Comparison of ENCODE assay signal across 2 cellular contexts in genomic region chr7:106765727-106766355, GRCh38.
TF ChIP-seq lines count a peak whose summit lies in the region.

No MANE protein-coding gene starts in this region.

TF ChIP-seq in SK-N-SH treated with all-trans-retinoic acid at 6 μM for 48 hours, 23 proteins besides CTCF, POLR2A, EP300 and RAD21 (continued from another document):
- TF ChIP-seq CREB5 (CRISPR knock-in tag; IDR thresholded peaks at IDR 0.05; ENCODE audit: low read depth), result no peak

TF ChIP-seq in H1, 55 proteins besides CTCF, POLR2A, EP300 and RAD21 (continued from another document):
- peak; percentile 73; the same call in 1 of the 2 replicates for TF ChIP-seq YY1 (IDR thresholded peaks at IDR 0.05; ENCODE audit: low read depth, low read length)
- TF ChIP-seq TCF12 (IDR thresholded peaks at IDR 0.05; ENCODE audit: low read depth, low read length), result no peak
- no peak for TF ChIP-seq RBBP5 (IDR thresholded peaks at IDR 0.05; ENCODE audit: borderline replicate concordance, low read depth, low read length)
- no peak for TF ChIP-seq JUN (IDR thresholded peaks at IDR 0.05; ENCODE audit: low read depth, low read length)
